1 cellular context compared by ENCODE assay signal in the genomic region with DNA sequence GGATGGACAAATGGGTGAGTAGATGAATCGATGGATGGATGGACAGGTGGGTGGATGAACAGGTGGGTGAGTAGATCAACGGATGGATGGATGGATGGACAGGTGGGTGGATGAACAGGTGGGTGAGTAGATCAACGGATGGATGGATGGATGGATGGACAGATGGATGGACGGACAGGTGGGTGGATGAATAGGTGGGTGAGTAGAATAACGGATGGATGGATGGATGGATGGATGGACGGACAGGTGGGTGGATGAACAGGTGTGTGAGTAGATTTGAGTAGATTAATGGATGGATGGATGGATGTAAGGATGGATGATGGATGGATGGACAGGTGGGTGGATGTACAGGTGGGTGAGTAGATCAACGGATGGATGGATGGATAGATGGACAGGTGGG.
A peak's percentile ranks its signal among the peaks of the same experiment; 100 is the strongest.
TF ChIP-seq lines count a peak whose summit lies in the region.

No MANE protein-coding gene starts in this region.

TF ChIP-seq in HEK293, 187 proteins besides CTCF, POLR2A, EP300 and RAD21:
- TF ChIP-seq SCRT2 (tag by site-specific recombination; IDR thresholded peaks at IDR 0.05) (peak; percentile 77), EGR2 (tag by site-specific recombination; IDR thresholded peaks at IDR 0.05; ENCODE audit: low read depth) (peak; percentile 67), ZEB2 (tag by site-specific recombination; IDR thresholded peaks at IDR 0.05) (0 out of 2 replicates have a peak, but pooled peaks have one; percentile 34), ZBTB17 (tag by site-specific recombination; IDR thresholded peaks at IDR 0.05) (peak; percentile 76), SCRT1 (tag by site-specific recombination; IDR thresholded peaks at IDR 0.05; ENCODE audit: borderline replicate concordance) (peak; percentile 99), ZNF366 (tag by site-specific recombination; conservative IDR thresholded peaks at IDR 0.05) (peak; percentile 67; the same call in 1 of the 2 replicates)
